Comparison of ENCODE assay signal across 14 cellular contexts in the genomic region with DNA sequence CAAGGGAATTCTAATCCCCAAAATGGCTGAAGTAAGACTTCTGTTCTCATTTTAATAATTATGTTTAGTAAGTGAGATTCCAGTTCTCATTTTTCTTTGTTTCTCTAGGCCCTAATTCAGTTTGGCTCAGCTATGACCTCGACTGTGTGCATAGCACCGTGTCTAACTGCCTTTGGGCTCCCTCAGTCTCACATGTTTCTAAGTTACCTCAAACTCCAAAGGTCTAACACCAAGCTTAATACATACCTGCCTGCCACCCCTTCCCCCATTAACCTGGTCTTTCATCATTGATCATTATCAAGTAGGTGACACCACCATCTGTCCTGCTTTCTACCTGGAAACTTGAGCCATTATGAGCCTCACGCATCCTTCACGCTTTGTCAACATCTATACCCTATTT.
A peak's percentile ranks its signal among the peaks of the same experiment; 100 is the strongest.
DNase-seq lines count a peak whose midpoint lies in the region.
"Had no signal": no experiment of that assay in that cellular context is flagged by ENCODE, and none has a peak within 500 bp of the region (broad histone marks: within the 10 kb centered on the region; RNA-seq: fewer than 3 reads in every experiment).

No MANE protein-coding gene starts in this region.

- in situ Hi-C loops in HAP-1 (cut with MboI; ENCODE audit: low sequenced_read_pairs) = no loop called here
- in situ Hi-C loops in ACHN (cut with HindIII; ENCODE audit: low pct_ligation_motif_present, low pct_unique_long_range_greater_than_20kb, low sequenced_read_pairs) = no loop called here

- H3K27me3 ChIP-seq in mesendoderm (ENCODE audit: insufficient read depth, low read length, poor library complexity) = no peaks in the 10 kb centered on the region
- no peaks in the 10 kb centered on the region for H3K27me3 ChIP-seq in HAP-1 (ENCODE audit: low read depth)

- WGBS in mesendoderm (ENCODE audit: extremely low coverage, insufficient coverage, low lambda C conversion rate) = 100% methylated on average over 2 of the region's 4 CpGs

- H3K18ac ChIP-seq in mesendoderm (ENCODE audit: low read length) = no peak overlapping the region

- H3K36me3 ChIP-seq in mesendoderm (ENCODE audit: control insufficient read depth, insufficient read depth, low read length) = no peaks in the 10 kb centered on the region
- H3K36me3 ChIP-seq in HAP-1 (replicated peaks) = no peaks in the 10 kb centered on the region

- H4K5ac ChIP-seq in mesendoderm (ENCODE audit: low read length) = no peak overlapping the region

- no peak overlapping the region for H2BK120ac ChIP-seq in mesendoderm (ENCODE audit: low read depth, low read length)

- H3K9ac ChIP-seq in mesendoderm (ENCODE audit: low read length) = no peak overlapping the region

- no peak overlapping the region for H2AK5ac ChIP-seq in mesendoderm (ENCODE audit: low read length)

- H3K4me1 ChIP-seq in mesendoderm (ENCODE audit: control insufficient read depth, low read depth, low read length) (peaks cover 3% of the 10 kb centered on the region), HAP-1 (peaks cover 8% of the 10 kb centered on the region)

- DNase-seq in NCI-H1417 (lab: John Stamatoyannopoulos, UW) = peak in 2 of 3 experiments; percentile 13 to 26
- DNase-seq in NCI-H1417 treated with DMSO at 0.1 percent for 48 hours (lab: John Stamatoyannopoulos, UW) = no peak
- DNase-seq in COLO668 (lab: John Stamatoyannopoulos, UW; ENCODE audit: unreplicated experiment) = peak; percentile 29
- DNase-seq in NCI-H69 (lab: John Stamatoyannopoulos, UW) = peak; percentile 94
- DNase-seq in mesendoderm = no peak
- no peak for DNase-seq in HAP-1 (ENCODE audit: low spot score in 2 of 2)
- no peak for DNase-seq in ACHN
- DNase-seq: C1 segment of cervical spinal cord; CD4-positive, alpha-beta memory T cell; COR-L47; DMS79; EL; H7 had no signal

- H3K79me2 ChIP-seq in mesendoderm (ENCODE audit: control insufficient read depth, insufficient read depth, low read length) = no peaks in the 10 kb centered on the region

- no peak overlapping the region for H3K23ac ChIP-seq in mesendoderm (ENCODE audit: low read length)

- no peak overlapping the region for H3K4me2 ChIP-seq in mesendoderm (ENCODE audit: low read length)
- H3K4me2 ChIP-seq: GM23338 had no signal

- H3K79me1 ChIP-seq in mesendoderm (ENCODE audit: low read length) = no peaks in the 10 kb centered on the region

- H3K4ac ChIP-seq in mesendoderm (ENCODE audit: low read depth, low read length) = no peak overlapping the region

- H2BK5ac ChIP-seq in mesendoderm (ENCODE audit: low read length) = peak overlapping the region; percentile 48

- no peak overlapping the region for H2BK15ac ChIP-seq in mesendoderm (replicated peaks; ENCODE audit: low read depth)

- H3K9me3 ChIP-seq in HAP-1 = no peaks in the 10 kb centered on the region

- H3K27ac ChIP-seq in mesendoderm (ENCODE audit: low read depth, low read length) = no peak overlapping the region

- no peak overlapping the region for H3K56ac ChIP-seq in mesendoderm (ENCODE audit: low read length)

- H4K8ac ChIP-seq in mesendoderm (ENCODE audit: low read depth, low read length) = no peak overlapping the region

- H3K4me3 ChIP-seq in mesendoderm (ENCODE audit: low read length) = no peak overlapping the region
- H3K4me3 ChIP-seq in HAP-1 = no peak overlapping the region
- H3K4me3 ChIP-seq: GM23338 had no signal

Comparison
In these comparisons a context has a peak if more than half of its experiments do, and no peak if none do; other contexts are left out.
1. DNase-seq: peak in NCI-H1417 (2 of 3), COLO668 (single experiment) and NCI-H69 (single experiment); none in NCI-H1417 treated with DMSO at 0.1 percent for 48 hours (single experiment), mesendoderm (single experiment), HAP-1 (0 of 2) and ACHN (single experiment).